8 cellular contexts compared by ENCODE assay signal in the genomic region with DNA sequence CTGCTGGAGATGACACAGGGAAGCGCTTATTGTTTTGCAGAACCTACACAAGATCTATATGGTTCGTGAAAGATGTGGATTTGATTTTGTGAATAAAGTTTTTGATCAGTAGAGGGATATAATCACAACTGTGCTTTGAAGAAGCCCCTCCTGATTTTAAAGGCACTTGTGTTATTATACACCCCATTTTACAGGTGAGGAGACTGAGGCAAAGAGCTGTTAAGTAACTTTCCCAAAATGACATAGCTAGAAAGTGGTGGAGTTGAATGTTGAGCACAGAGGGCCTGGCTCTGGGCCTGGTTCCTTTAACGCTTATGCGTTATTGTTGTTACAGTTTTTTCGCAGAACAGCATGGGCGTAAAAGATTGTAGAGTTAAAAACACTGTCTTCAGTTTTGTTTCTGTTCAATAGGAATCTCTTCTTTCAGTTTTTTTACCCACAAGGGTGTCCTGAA. TPM values are rescaled to one million over a fixed set of nuclear protein-coding genes. Genes with fewer than 3 reads are reported as not detected.
A peak's percentile ranks its signal among the peaks of the same experiment; 100 is the strongest.
DNase-seq lines count a peak whose midpoint lies in the region; ATAC-seq and TF ChIP-seq lines count a peak whose summit lies in the region.

No MANE protein-coding gene starts in this region.

- CTCF ChIA-PET in PC-3 (lab: Charles Lee): interaction anchor here (0.6 kb wide), 1 partner anchor 30 kb away, joined by 3 read pairs; no protein-coding TSS in a partner anchor

- TF ChIP-seq CTCF in DND-41 (IDR thresholded peaks at IDR 0.05; ENCODE audit: borderline replicate concordance, extremely low read depth, low read length, poor library complexity, severe bottlenecking) (no peak), PC-3 (conservative IDR thresholded peaks at IDR 0.05; ENCODE audit: low read depth, low read length) (no peak), parathyroid adenoma (IDR thresholded peaks at IDR 0.05) (no peak)

- DNase-seq in DND-41: no peak
- no peak for DNase-seq in PC-3
- DNase-seq in epithelial cell of prostate (ENCODE audit: low read depth, low spot score): no peak
- no peak for DNase-seq in NCI-H128 (lab: John Stamatoyannopoulos, UW; ENCODE audit: unreplicated experiment)
- no peak for DNase-seq in left colon
- no peak for DNase-seq in iPS-NIHi11 (ENCODE audit: low spot score)
- DNase-seq in stimulated activated CD4-positive, alpha-beta T cell treated with anti-CD3 and anti-CD28 coated beads, Interleukin-1b, Interleukin-23, amount 100 ng/mL, for 48 hours: no peak

- H3K27ac ChIP-seq in DND-41 (ENCODE audit: low read length) (peak overlapping the region; percentile 71), PC-3 (ENCODE audit: low read length) (no peak overlapping the region), epithelial cell of prostate (peak overlapping the region; percentile 89), parathyroid adenoma (peak overlapping the region; percentile 80)

- H2AFZ ChIP-seq in DND-41 (ENCODE audit: low read depth, low read length) (peak overlapping the region; percentile 82), PC-3 (ENCODE audit: low read length) (peak overlapping the region; percentile 81), parathyroid adenoma (peak overlapping the region; percentile 77)

- no peak for ATAC-seq in DND-41 (ENCODE audit: insufficient read depth, low read depth)
- ATAC-seq in PC-3: no peak
- no peak for ATAC-seq in left colon

- peaks cover 24% of the 10 kb centered on the region for H3K4me1 ChIP-seq in DND-41 (ENCODE audit: insufficient read depth, low read length)
- H3K4me1 ChIP-seq in PC-3 (ENCODE audit: insufficient read depth, low read length): peaks cover 26% of the 10 kb centered on the region
- H3K4me1 ChIP-seq in parathyroid adenoma: peaks cover 14% of the 10 kb centered on the region

- H4K20me1 ChIP-seq in DND-41 (ENCODE audit: insufficient read depth, low read length) (peaks cover 4% of the 10 kb centered on the region; the same call in 1 of the 2 replicates), PC-3 (ENCODE audit: low read length) (no peaks in the 10 kb centered on the region)

- no peaks in the 10 kb centered on the region for H3F3A ChIP-seq in PC-3 (ENCODE audit: low read length, unreplicated experiment)

- H3K9me2 ChIP-seq in PC-3 (replicated peaks; ENCODE audit: low read length): no peaks in the 10 kb centered on the region

- no TSS peak for BruUV-seq in PC-3 (replicated peaks; lab: Mats Ljungman, UMichigan)

- H3K9ac ChIP-seq in DND-41 (ENCODE audit: low read depth, low read length) (peak overlapping the region; percentile 90), PC-3 (ENCODE audit: low read length) (peak overlapping the region; percentile 90), parathyroid adenoma (no peak overlapping the region)

- intact Hi-C loops in PC-3 (cut with micrococcal nuclease): no loop called here
- intact Hi-C loops in left colon (cut with DNase I, micrococcal nuclease): no loop called here

- peaks cover 2% of the 10 kb centered on the region; the same call in 1 of the 2 replicates for H3K36me3 ChIP-seq in DND-41 (ENCODE audit: insufficient read depth, low read length)
- no peaks in the 10 kb centered on the region for H3K36me3 ChIP-seq in PC-3 (ENCODE audit: low read depth, low read length)
- H3K36me3 ChIP-seq in parathyroid adenoma (ENCODE audit: control insufficient read depth, insufficient read depth, low read length): no peaks in the 10 kb centered on the region

- no peaks in the 10 kb centered on the region for H3K9me3 ChIP-seq in DND-41 (ENCODE audit: insufficient read depth, low read length, severe bottlenecking)
- no peaks in the 10 kb centered on the region for H3K9me3 ChIP-seq in PC-3 (ENCODE audit: low read length)
- H3K9me3 ChIP-seq in parathyroid adenoma (ENCODE audit: control insufficient read depth, low read length): no peaks in the 10 kb centered on the region

- peak overlapping the region; percentile 58 to 87; a peak in 3 of 4 replicates for H3K4me3 ChIP-seq in DND-41 (ENCODE audit: low read depth in 1 of 2, low read length in 2 of 2)
- H3K4me3 ChIP-seq in PC-3 (ENCODE audit: low read length): peak overlapping the region; percentile 89
- H3K4me3 ChIP-seq in parathyroid adenoma (ENCODE audit: low read depth, low read length): peak overlapping the region; percentile 71

- peak overlapping the region; percentile 75 for H3K4me2 ChIP-seq in DND-41 (ENCODE audit: insufficient read depth, low read length)
- peak overlapping the region; percentile 95 for H3K4me2 ChIP-seq in PC-3 (ENCODE audit: low read length)
- H3K4me2 ChIP-seq in parathyroid adenoma (ENCODE audit: low read length): peak overlapping the region; percentile 78

- H3K79me2 ChIP-seq in DND-41 (ENCODE audit: insufficient read depth, low read length) (peaks cover 60% of the 10 kb centered on the region), PC-3 (ENCODE audit: low read length) (peaks cover 42% of the 10 kb centered on the region), parathyroid adenoma (peaks cover 8% of the 10 kb centered on the region)

- POLR2A ChIA-PET in PC-3 (lab: Charles Lee; ENCODE audit: unreplicated experiment): no interaction called here

- H3K27me3 ChIP-seq in DND-41 (ENCODE audit: insufficient read depth, low read length, poor library complexity) (no peaks in the 10 kb centered on the region), PC-3 (ENCODE audit: low read length) (no peaks in the 10 kb centered on the region), parathyroid adenoma (ENCODE audit: control insufficient read depth, insufficient read depth, low read length) (no peaks in the 10 kb centered on the region)

RNA-seq across cellular contexts. Expression of gene TDRD3, which starts 1.4 kb away (rescaled TPM):
- total RNA-seq in PC-3 (2014; rRNA removed) (5.8 and 7.5 TPM in 2 replicates), left colon (10 to 100 TPM; 31.0 to 31.9 TPM)
